Comparison of ENCODE assay signal across 24 cellular contexts in genomic region chr2:201761101-201761500, GRCh38. TPM values are rescaled to one million over a fixed set of nuclear protein-coding genes. Genes with fewer than 3 reads are reported as not detected.
DNase-seq lines count a peak whose midpoint lies in the region; ATAC-seq, FAIRE-seq and TF ChIP-seq lines count a peak whose summit lies in the region.
"Had no signal": no experiment of that assay in that cellular context is flagged by ENCODE, and none has a peak within 500 bp of the region (broad histone marks: within the 10 kb centered on the region; RNA-seq: fewer than 3 reads in every experiment).

No MANE protein-coding gene starts in this region.

- intact Hi-C loops in heart left ventricle (cut with DNase I) (no loop called here), Right ventricle myocardium superior (cut with DNase I) (no loop called here)
- intact Hi-C loops in activated CD8-positive, alpha-beta T cell treated with anti-CD3 and anti-CD28 coated beads for 36 hours (cut with micrococcal nuclease), result no loop called here

- H3K9me3 Mint-ChIP-seq in nephron progenitor cell, result no peaks in the 10 kb centered on the region
- no peaks in the 10 kb centered on the region for H3K9me3 Mint-ChIP-seq in activated CD8-positive, alpha-beta T cell treated with anti-CD3 and anti-CD28 coated beads for 36 hours
- H3K9me3 Mint-ChIP-seq: CD4-positive, CD25-positive, alpha-beta regulatory T cell; H9 had no signal

- WGBS in heart left ventricle, 4 donors, result 82 to 85% (median 84%) methylated on average over 4 of the region's 4 CpGs

- peaks cover 0 to 97% (median 71%) of the 10 kb centered on the region in 9 donors for H3K36me3 ChIP-seq in heart left ventricle
- peaks cover 7% of the 10 kb centered on the region for H3K36me3 ChIP-seq in bronchial epithelial cell (ENCODE audit: control insufficient read depth, insufficient read depth, low read length)

- H3K27me3 Mint-ChIP-seq in nephron progenitor cell (ENCODE audit: low read depth, poor library complexity), result no peaks in the 10 kb centered on the region
- no peaks in the 10 kb centered on the region for H3K27me3 Mint-ChIP-seq in activated CD8-positive, alpha-beta T cell treated with anti-CD3 and anti-CD28 coated beads for 36 hours
- H3K27me3 Mint-ChIP-seq: CD4-positive, CD25-positive, alpha-beta regulatory T cell had no signal

- H3K4me3 Mint-ChIP-seq in nephron progenitor cell, result no peak overlapping the region
- H3K4me3 Mint-ChIP-seq in activated CD8-positive, alpha-beta T cell treated with anti-CD3 and anti-CD28 coated beads for 36 hours, result no peak overlapping the region
- H3K4me3 Mint-ChIP-seq: CD4-positive, CD25-positive, alpha-beta regulatory T cell; H9 had no signal

- ATAC-seq in heart left ventricle (peak in 3 of 4 donors; percentile 24 to 54 (median 32)), Right ventricle myocardium superior (ENCODE audit: poor library complexity) (no peak), GM18511 (IDR thresholded peaks at IDR 0.05; ENCODE audit: unreplicated experiment) (no peak)
- no peak for ATAC-seq in activated CD8-positive, alpha-beta T cell treated with anti-CD3 and anti-CD28 coated beads for 36 hours

- H3K27ac ChIP-seq in heart left ventricle, result no peak overlapping the region
- H3K27ac ChIP-seq: BLaER1, GM23248, HL-60 had no signal

- H3K4me1 ChIP-seq in heart left ventricle, result peaks cover 0 to 8% (median 0%) of the 10 kb centered on the region in 12 donors
- H3K4me1 ChIP-seq: BLaER1 had no signal

- H3K9me3 ChIP-seq in heart left ventricle, result no peaks in the 10 kb centered on the region
- H3K9me3 ChIP-seq: BLaER1 had no signal

- H3K36me3 Mint-ChIP-seq in nephron progenitor cell (ENCODE audit: low read depth), result peaks cover 19% of the 10 kb centered on the region
- peaks cover 13% of the 10 kb centered on the region for H3K36me3 Mint-ChIP-seq in activated CD8-positive, alpha-beta T cell treated with anti-CD3 and anti-CD28 coated beads for 36 hours (ENCODE audit: low read depth)

- TF ChIP-seq CTCF in heart left ventricle (IDR thresholded peaks at IDR 0.05) (no peak), bronchial epithelial cell (IDR thresholded peaks at IDR 0.05; ENCODE audit: insufficient read depth, low read length, severe bottlenecking) (no peak), nephron progenitor cell (IDR thresholded peaks at IDR 0.05) (no peak), foreskin fibroblast (IDR thresholded peaks at IDR 0.05; ENCODE audit: low read depth, low read length) (no peak)
- no peak for TF ChIP-seq CTCF in activated CD8-positive, alpha-beta T cell treated with anti-CD3 and anti-CD28 coated beads for 36 hours (IDR thresholded peaks at IDR 0.05)

- TF ChIP-seq POLR2A in heart left ventricle (IDR thresholded peaks at IDR 0.05), result no peak

- H3K4me3 ChIP-seq in heart left ventricle (no peak overlapping the region), bronchial epithelial cell (ENCODE audit: low read depth, low read length) (no peak overlapping the region), foreskin fibroblast (ENCODE audit: low read depth in 1 of 2, low read length in 2 of 2) (no peak overlapping the region)
- H3K4me3 ChIP-seq: BLaER1, GM23248 had no signal

- FAIRE-seq in HTR-8/SVneo (lab: Jason Lieb, UNC) (peak; percentile 9), bronchial epithelial cell (lab: Jason Lieb, UNC) (peak; percentile 62)
- FAIRE-seq: D721Med had no signal

- H3K4me1 Mint-ChIP-seq in nephron progenitor cell, result no peaks in the 10 kb centered on the region
- H3K4me1 Mint-ChIP-seq in activated CD8-positive, alpha-beta T cell treated with anti-CD3 and anti-CD28 coated beads for 36 hours (ENCODE audit: low read depth), result no peaks in the 10 kb centered on the region
- H3K4me1 Mint-ChIP-seq: H9 had no signal

- peak overlapping the region; percentile 77 for H3K27ac Mint-ChIP-seq in nephron progenitor cell
- H3K27ac Mint-ChIP-seq in activated CD8-positive, alpha-beta T cell treated with anti-CD3 and anti-CD28 coated beads for 36 hours, result no peak overlapping the region
- H3K27ac Mint-ChIP-seq: CD4-positive, CD25-positive, alpha-beta regulatory T cell; H9 had no signal

- DNase-seq in heart left ventricle (no peak), Right ventricle myocardium superior (no peak), HTR-8/SVneo (ENCODE audit: insufficient read length, low spot score) (no peak), bronchial epithelial cell (ENCODE audit: low read depth) (no peak), nephron progenitor cell (no peak), foreskin fibroblast (no peak)
- DNase-seq in activated CD8-positive, alpha-beta T cell treated with anti-CD3 and anti-CD28 coated beads for 36 hours, result no peak
- DNase-seq: 8988T; CD4-positive, CD25-positive, alpha-beta regulatory T cell; GM23248; H9; Karpas-422; NCI-H1105 treated with DMSO at 0.1 percent for 48 hours; NCI-H146; NCI-H2029 treated with DMSO at 0.1 percent for 48 hours; NCI-H446 treated with DMSO at 0.1 percent for 48 hours; NCI-H526; NCI-H82; RPMI8226; SHP77 treated with DMSO at 0.1 percent for 48 hours had no signal

- POLR2A ChIA-PET in activated CD8-positive, alpha-beta T cell treated with anti-CD3 and anti-CD28 coated beads for 36 hours (lab: Charles Lee), result no interaction called here

- CTCF ChIA-PET in activated CD8-positive, alpha-beta T cell treated with anti-CD3 and anti-CD28 coated beads for 36 hours (lab: Charles Lee), result no interaction called here

- no peaks in the 10 kb centered on the region for H3K27me3 ChIP-seq in heart left ventricle
- H3K27me3 ChIP-seq in bronchial epithelial cell (ENCODE audit: control insufficient read depth, insufficient read depth, low read length), result no peaks in the 10 kb centered on the region
- H3K27me3 ChIP-seq: BLaER1 had no signal

RNA-seq across cellular contexts. Expression of gene ALS2, which starts 19.6 kb away (rescaled TPM):
- 10 to 100 TPM; 24.8 to 45.1 (median 35.8) TPM for total RNA-seq in heart left ventricle
- 10 to 100 TPM; 12.3 to 18.5 TPM for polyA plus RNA-seq in heart left ventricle
- 29.5 TPM for total RNA-seq in Right ventricle myocardium superior
- total RNA-seq in bronchial epithelial cell, result 21.1 and 30.2 TPM in 2 replicates
- 10 to 100 TPM; 10.1 to 10.5 TPM for total RNA-seq in activated CD8-positive, alpha-beta T cell treated with anti-CD3 and anti-CD28 coated beads for 36 hours

RNA-seq across cellular contexts. Expression of gene CDK15, which starts 45.2 kb away (rescaled TPM):
- total RNA-seq in heart left ventricle, result under 1 TPM in 6 of 9 donors, not detected in 3; 0.07 to 0.50 (median 0.21) TPM
- polyA plus RNA-seq in heart left ventricle, result under 1 TPM; 0.08 to 0.18 TPM
- total RNA-seq in Right ventricle myocardium superior, result 0.43 TPM
- 0.26 TPM in 1 of 2 replicates, not detected in the other for total RNA-seq in bronchial epithelial cell
- not detected for total RNA-seq in activated CD8-positive, alpha-beta T cell treated with anti-CD3 and anti-CD28 coated beads for 36 hours
- total RNA-seq: CD4-positive, CD25-positive, alpha-beta regulatory T cell; H9 had no signal
- polyA plus RNA-seq: CD4-positive, CD25-positive, alpha-beta regulatory T cell had no signal

Comparison
In these comparisons a context has a peak if more than half of its experiments do, and no peak if none do; other contexts are left out.
1. ATAC-seq: peak in heart left ventricle (3 of 4); none in Right ventricle myocardium superior (single experiment), GM18511 (single experiment) and activated CD8-positive, alpha-beta T cell treated with anti-CD3 and anti-CD28 coated beads for 36 hours (single experiment).